ENCODE assay signal across 8 cellular contexts in genomic region chr11:102451693-102452460, GRCh38. TPM values are rescaled to one million over a fixed set of nuclear protein-coding genes. Genes with fewer than 3 reads are reported as not detected.
DNase-seq lines count a peak whose midpoint lies in the region; ATAC-seq, FAIRE-seq and TF ChIP-seq lines count a peak whose summit lies in the region.

No MANE protein-coding gene starts in this region.

- H3K27ac ChIP-seq in 22Rv1 (peak overlapping the region; percentile 59), liver (ENCODE audit: low read depth in 1 of 2, low read length in 2 of 2) (peak overlapping the region; percentile 98 to 99)

- no peaks in the 10 kb centered on the region for H3K9me3 ChIP-seq in liver (ENCODE audit: control insufficient read depth in 4 of 4, low read length in 3 of 4)

- peaks cover 7 to 72% (median 47%) of the 10 kb centered on the region in 4 donors for H3K4me1 ChIP-seq in liver (ENCODE audit: control insufficient read depth in 4 of 4, insufficient read depth in 4 of 4, low read length in 3 of 4)

- no peaks in the 10 kb centered on the region for H3K27me3 ChIP-seq in liver (ENCODE audit: control insufficient read depth in 4 of 4, insufficient read depth in 4 of 4, low read length in 3 of 4)

- WGBS in liver = under 1% methylated on average over 55 of the region's 55 CpGs

- FAIRE-seq in colon (lab: Jason Lieb, UNC) = peak; percentile 5

- peak; percentile 41 for DNase-seq in NCI-H2107 (lab: John Stamatoyannopoulos, UW)
- DNase-seq in activated CD4-positive, alpha-beta T cell treated with anti-CD3 and anti-CD28 coated beads for 1 hour = peak; percentile 68
- peak; percentile 66 to 69 for DNase-seq in stimulated activated CD4-positive, alpha-beta T cell treated with anti-CD3 and anti-CD28 coated beads, Interleukin-4, amount 100 ng/mL, for 48 hours (ENCODE audit: low read depth in 2 of 2)

- H3K9ac ChIP-seq in liver (ENCODE audit: low read depth in 1 of 2, low read length in 2 of 2) = peak overlapping the region; percentile 66 to 97

- TF ChIP-seq RAD21 in liver (IDR thresholded peaks at IDR 0.05) = peak; percentile 17 to 55

- H3K36me3 ChIP-seq in liver (ENCODE audit: control insufficient read depth in 4 of 4, insufficient read depth in 3 of 4, low read depth in 1 of 4, low read length in 3 of 4) = peaks cover 0 to 16% (median 4%) of the 10 kb centered on the region in 4 donors

- TF ChIP-seq CTCF in 22Rv1 (IDR thresholded peaks at IDR 0.05) = no peak
- TF ChIP-seq CTCF in liver (IDR thresholded peaks at IDR 0.05; ENCODE audit: low read depth, low read length, missing input control) = no peak

- peak overlapping the region; percentile 71 to 89 (median 79) for H3K4me3 ChIP-seq in liver (ENCODE audit: low read depth in 1 of 3, low read length in 3 of 3)

- peak; percentile 34 for ATAC-seq in GM18499 (IDR thresholded peaks at IDR 0.05; ENCODE audit: insufficient read depth, unreplicated experiment)
- ATAC-seq in HG02970 (IDR thresholded peaks at IDR 0.05; ENCODE audit: low FRiP score, unreplicated experiment) = peak; percentile 69

TF ChIP-seq in liver, 16 proteins besides CTCF, POLR2A, EP300 and RAD21:
- TF ChIP-seq HNF4A (conservative IDR thresholded peaks at IDR 0.05) (peak; percentile 22 to 47), MAX (IDR thresholded peaks at IDR 0.05) (no peak), ATF3 (IDR thresholded peaks at IDR 0.05) (no peak), FOXA1 (IDR thresholded peaks at IDR 0.05) (peak; percentile 57), REST (IDR thresholded peaks at IDR 0.05) (peak; percentile 81), FOXA2 (IDR thresholded peaks at IDR 0.05) (no peak), HNF4G (IDR thresholded peaks at IDR 0.05) (no peak), GABPA (IDR thresholded peaks at IDR 0.05 in 1 of 2, conservative IDR thresholded peaks at IDR 0.05 in 1 of 2) (no peak), JUND (IDR thresholded peaks at IDR 0.05) (peak in 1 of 2 donors; percentile 14), TAF1 (conservative IDR thresholded peaks at IDR 0.05) (peak; percentile 36), NR2F2 (IDR thresholded peaks at IDR 0.05) (peak; percentile 15), RXRA (IDR thresholded peaks at IDR 0.05) (peak; percentile 38 to 61), SP1 (IDR thresholded peaks at IDR 0.05) (peak; percentile 55), EGR1 (IDR thresholded peaks at IDR 0.05; ENCODE audit: low read depth in 2 of 2) (no peak), YY1 (IDR thresholded peaks at IDR 0.05) (peak; percentile 88)
TF ChIP-seq in liver: peak in this region for 9.

RNA-seq across cellular contexts. Expression of gene TMEM123, which starts 0.7 kb away (rescaled TPM):
- 100 to 1,000 TPM; 105 to 140 TPM for total RNA-seq in liver
- polyA plus RNA-seq in liver = 100 to 1,000 TPM; 101 to 109 TPM

Comparison
In these comparisons a context has a peak if more than half of its experiments do, and no peak if none do; other contexts are left out.
1. Peak in every context shown above with its lines: DNase-seq, ATAC-seq, H3K4me3 ChIP-seq and H3K27ac ChIP-seq.